ENCODE assay signal across 15 cellular contexts in the genomic region with DNA sequence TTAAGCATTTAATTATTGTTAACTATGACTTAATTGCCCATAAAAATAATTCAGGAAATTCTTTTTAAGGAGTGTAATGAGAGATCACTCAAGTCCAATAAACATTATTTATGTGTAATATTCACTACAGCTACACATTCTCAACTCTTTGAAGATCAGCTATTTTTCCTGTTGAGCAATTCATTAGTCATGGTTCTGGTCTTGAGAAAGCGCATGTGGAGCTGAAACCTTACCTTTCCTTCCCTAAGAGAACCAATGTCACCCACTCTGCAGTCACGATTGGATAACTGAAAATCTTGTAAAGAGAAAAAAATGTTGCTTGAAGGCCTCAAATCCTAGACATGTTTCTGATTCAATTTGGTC.
DNase-seq lines count a peak whose midpoint lies in the region; TF ChIP-seq lines count a peak whose summit lies in the region.
"Had no signal": no experiment of that assay in that cellular context is flagged by ENCODE, and none has a peak within 500 bp of the region (broad histone marks: within the 10 kb centered on the region; RNA-seq: fewer than 3 reads in every experiment).

No MANE protein-coding gene starts in this region.

- TF ChIP-seq CTCF in nephron (IDR thresholded peaks at IDR 0.05; ENCODE audit: unreplicated experiment in 3 of 3) (no peak), endodermal cell (conservative IDR thresholded peaks at IDR 0.05) (no peak)

- H3K4me3 ChIP-seq in H7 (ENCODE audit: insufficient read depth, low read depth, low read length): no peak overlapping the region
- no peak overlapping the region for H3K4me3 ChIP-seq in endodermal cell (ENCODE audit: low read length)
- H3K4me3 ChIP-seq: thoracic aorta had no signal

- H3K36me3 ChIP-seq in H7 (replicated peaks; ENCODE audit: control insufficient read depth, insufficient read depth, low read length) (no peaks in the 10 kb centered on the region), endodermal cell (ENCODE audit: control insufficient read depth, insufficient read depth, low read length) (no peaks in the 10 kb centered on the region)
- H3K36me3 ChIP-seq: thoracic aorta had no signal

- WGBS in endodermal cell (ENCODE audit: insufficient coverage in 1 of 2, insufficient read length in 1 of 2), 2 experiments: 93% methylated on average over 2 of the region's 2 CpGs; no CpG with 5 or more reads in 1 of the 2 experiments

- H3K36me3 Mint-ChIP-seq in nephron (ENCODE audit: low read depth): peaks cover 26% of the 10 kb centered on the region
- H3K36me3 Mint-ChIP-seq in endodermal cell (ENCODE audit: low read depth): no peaks in the 10 kb centered on the region
- H3K36me3 Mint-ChIP-seq: IgD-negative memory B cell had no signal

- H3K27ac ChIP-seq in endodermal cell (ENCODE audit: low read depth, low read length): no peak overlapping the region
- H3K27ac ChIP-seq: thoracic aorta, VCaP had no signal

- peak; percentile 63 for DNase-seq in DMS79 (lab: John Stamatoyannopoulos, UW)
- peak; percentile 87 for DNase-seq in NOMO-1 treated with DMSO at 0.1 percent for 48 hours (lab: John Stamatoyannopoulos, UW; ENCODE audit: unreplicated experiment)
- DNase-seq in dermis blood vessel endothelial cell: peak; percentile 70
- DNase-seq in C1 segment of cervical spinal cord (lab: John Stamatoyannopoulos, UW): no peak
- DNase-seq in H7: no peak
- no peak for DNase-seq in cerebellar cortex (ENCODE audit: low spot score)
- no peak for DNase-seq in endodermal cell
- DNase-seq: activated naive CD4-positive, alpha-beta T cell treated with Interleukin-2 at 50 U/mL for 16 hours; foreskin melanocyte; NCI-H774; stimulated activated CD4-positive, alpha-beta T cell treated with anti-CD3 and anti-CD28 coated beads, Interleukin-2, amount 100 ng/mL, for 24 hours had no signal

- H3K27me3 Mint-ChIP-seq in nephron (ENCODE audit: low read depth) (no peaks in the 10 kb centered on the region), endodermal cell (ENCODE audit: insufficient read depth) (no peaks in the 10 kb centered on the region)
- H3K27me3 Mint-ChIP-seq: IgD-negative memory B cell had no signal

- H3K9ac ChIP-seq in endodermal cell (ENCODE audit: extremely low read depth, low read length, poor library complexity, severe bottlenecking): no peak overlapping the region

- H3K4me3 Mint-ChIP-seq in nephron: no peak overlapping the region
- H3K4me3 Mint-ChIP-seq in endodermal cell: no peak overlapping the region
- H3K4me3 Mint-ChIP-seq: IgD-negative memory B cell had no signal

- H3K4me1 Mint-ChIP-seq in nephron (peaks cover 28% of the 10 kb centered on the region), endodermal cell (no peaks in the 10 kb centered on the region)
- H3K4me1 Mint-ChIP-seq: IgD-negative memory B cell had no signal

- H3K4me1 ChIP-seq in endodermal cell (ENCODE audit: control insufficient read depth, insufficient read depth, low read length): no peaks in the 10 kb centered on the region

- peaks cover 33% of the 10 kb centered on the region for H3K9me3 Mint-ChIP-seq in nephron
- H3K9me3 Mint-ChIP-seq in endodermal cell: no peaks in the 10 kb centered on the region

- H3K9me3 ChIP-seq in endodermal cell (ENCODE audit: control insufficient read depth, low read length): no peaks in the 10 kb centered on the region
- H3K9me3 ChIP-seq: thoracic aorta had no signal

- H3K27me3 ChIP-seq in H7 (ENCODE audit: control insufficient read depth, insufficient read depth, low read length) (no peaks in the 10 kb centered on the region), endodermal cell (ENCODE audit: control insufficient read depth, insufficient read depth, low read length, poor library complexity, severe bottlenecking) (no peaks in the 10 kb centered on the region)

- H3K27ac Mint-ChIP-seq in nephron: peak overlapping the region; percentile 81 to 90 (median 84)
- no peak overlapping the region for H3K27ac Mint-ChIP-seq in endodermal cell
- H3K27ac Mint-ChIP-seq: IgD-negative memory B cell had no signal

Comparison
In these comparisons a context has a peak if more than half of its experiments do, and no peak if none do; other contexts are left out.
1. DNase-seq: peak in DMS79 (single experiment), NOMO-1 treated with DMSO at 0.1 percent for 48 hours (single experiment) and dermis blood vessel endothelial cell (single experiment); none in C1 segment of cervical spinal cord (0 of 14), H7 (single experiment), cerebellar cortex (single experiment) and endodermal cell (single experiment).